In genomic region chr6:157236040-157236725, GRCh38 we compare ENCODE assay signal across 9 cellular contexts.
DNase-seq lines count a peak whose midpoint lies in the region; ATAC-seq and TF ChIP-seq lines count a peak whose summit lies in the region.
"Had no signal": no experiment of that assay in that cellular context is flagged by ENCODE, and none has a peak within 500 bp of the region (broad histone marks: within the 10 kb centered on the region; RNA-seq: fewer than 3 reads in every experiment).

No MANE protein-coding gene starts in this region.

- H3K27me3 Mint-ChIP-seq in activated naive CD4-positive, alpha-beta T cell treated with anti-CD3 and anti-CD28 coated beads, Interleukin-2, amount 50 U/mL, for 24 hours, result peaks cover 20% of the 10 kb centered on the region

- H3K9ac ChIP-seq in smooth muscle cell (ENCODE audit: low read depth), result no peak overlapping the region

- H3K4me1 Mint-ChIP-seq in activated naive CD4-positive, alpha-beta T cell treated with anti-CD3 and anti-CD28 coated beads, Interleukin-2, amount 50 U/mL, for 24 hours, result peaks cover 18% of the 10 kb centered on the region

- no peaks in the 10 kb centered on the region for H3K9me2 ChIP-seq in hepatocyte (replicated peaks; ENCODE audit: insufficient read depth)

- H3K27ac ChIP-seq in hepatocyte (no peak overlapping the region), smooth muscle cell (ENCODE audit: low read depth) (no peak overlapping the region)
- H3K27ac ChIP-seq: neutrophil had no signal

- no peak for DNase-seq in hepatocyte (ENCODE audit: low spot score)
- no peak for DNase-seq in smooth muscle cell (lab: John Stamatoyannopoulos, UW; ENCODE audit: unreplicated experiment)
- DNase-seq in NCI-H524 (lab: John Stamatoyannopoulos, UW), result no peak
- no peak for DNase-seq in NCI-H2227 (lab: John Stamatoyannopoulos, UW; ENCODE audit: unreplicated experiment)
- DNase-seq in NCI-H1105 treated with DMSO at 0.1 percent for 48 hours (lab: John Stamatoyannopoulos, UW), result no peak

- peaks cover 15% of the 10 kb centered on the region for H3K4me1 ChIP-seq in hepatocyte (ENCODE audit: insufficient read depth)
- H3K4me1 ChIP-seq in smooth muscle cell (ENCODE audit: low read depth), result no peaks in the 10 kb centered on the region

- peak overlapping the region; percentile 83 for H2AFZ ChIP-seq in hepatocyte
- no peak overlapping the region for H2AFZ ChIP-seq in smooth muscle cell (ENCODE audit: low read depth)

- peak overlapping the region; percentile 75 for H3K4me3 ChIP-seq in hepatocyte
- peak overlapping the region; percentile 58 for H3K4me3 ChIP-seq in smooth muscle cell

- peaks cover 49% of the 10 kb centered on the region for H3K27me3 ChIP-seq in hepatocyte
- H3K27me3 ChIP-seq in smooth muscle cell (ENCODE audit: low read depth), result peaks cover 50% of the 10 kb centered on the region

- H3K36me3 Mint-ChIP-seq in activated naive CD4-positive, alpha-beta T cell treated with anti-CD3 and anti-CD28 coated beads, Interleukin-2, amount 50 U/mL, for 24 hours, result no peaks in the 10 kb centered on the region

- no peaks in the 10 kb centered on the region for H4K20me1 ChIP-seq in hepatocyte (ENCODE audit: insufficient read depth, poor library complexity, severe bottlenecking)
- no peaks in the 10 kb centered on the region for H4K20me1 ChIP-seq in smooth muscle cell (ENCODE audit: low read depth)

- H3K79me2 ChIP-seq in hepatocyte (no peaks in the 10 kb centered on the region), smooth muscle cell (ENCODE audit: low read depth) (no peaks in the 10 kb centered on the region)

- H3K27ac Mint-ChIP-seq in activated naive CD4-positive, alpha-beta T cell treated with anti-CD3 and anti-CD28 coated beads, Interleukin-2, amount 50 U/mL, for 24 hours, result no peak overlapping the region

- H3K9me3 Mint-ChIP-seq in activated naive CD4-positive, alpha-beta T cell treated with anti-CD3 and anti-CD28 coated beads, Interleukin-2, amount 50 U/mL, for 24 hours, result no peaks in the 10 kb centered on the region

- peak; percentile 32 for ATAC-seq in GM21381 (IDR thresholded peaks at IDR 0.05; ENCODE audit: unreplicated experiment)
- ATAC-seq in HG02885 (IDR thresholded peaks at IDR 0.05; ENCODE audit: poor library complexity, unreplicated experiment), result no peak

- H3F3A ChIP-seq in smooth muscle cell (ENCODE audit: low read depth), result no peaks in the 10 kb centered on the region

- H3K4me2 ChIP-seq in hepatocyte (peak overlapping the region; percentile 98), smooth muscle cell (peak overlapping the region; percentile 96)

- H3K9me3 ChIP-seq in hepatocyte (ENCODE audit: low read depth) (no peaks in the 10 kb centered on the region), smooth muscle cell (replicated peaks; ENCODE audit: low read depth) (no peaks in the 10 kb centered on the region)
- H3K9me3 ChIP-seq: neutrophil had no signal

- TF ChIP-seq CTCF in hepatocyte (IDR thresholded peaks at IDR 0.05; ENCODE audit: poor library complexity) (no peak), smooth muscle cell (IDR thresholded peaks at IDR 0.05; ENCODE audit: borderline replicate concordance, insufficient read depth, poor library complexity, severe bottlenecking) (no peak)

- WGBS in hepatocyte (ENCODE audit: low lambda C conversion rate, missing lambda C conversion rate), result 0% methylated on average over 7 of the region's 76 CpGs
- whole genome bisulfite sequencing in smooth muscle cell (ENCODE audit: low lambda C conversion rate), result under 1% methylated on average over 46 of the region's 76 CpGs

- H3K36me3 ChIP-seq in hepatocyte (replicated peaks; ENCODE audit: insufficient read depth, low read depth), result no peaks in the 10 kb centered on the region
- H3K36me3 ChIP-seq in smooth muscle cell (ENCODE audit: low read depth), result no peaks in the 10 kb centered on the region
- H3K36me3 ChIP-seq: neutrophil had no signal

- peak overlapping the region; percentile 94 for H3K4me3 Mint-ChIP-seq in activated naive CD4-positive, alpha-beta T cell treated with anti-CD3 and anti-CD28 coated beads, Interleukin-2, amount 50 U/mL, for 24 hours
